Comparison of ENCODE assay signal across 17 cellular contexts in genomic region chr10:101379663-101380352, GRCh38. TPM values are rescaled to one million over a fixed set of nuclear protein-coding genes. Genes with fewer than 3 reads are reported as not detected.
DNase-seq lines count a peak whose midpoint lies in the region; ATAC-seq and TF ChIP-seq lines count a peak whose summit lies in the region.
"Had no signal": no experiment of that assay in that cellular context is flagged by ENCODE, and none has a peak within 500 bp of the region (broad histone marks: within the 10 kb centered on the region; RNA-seq: fewer than 3 reads in every experiment).

No MANE protein-coding gene starts in this region.

- H3K27me3 Mint-ChIP-seq in immature natural killer cell (ENCODE audit: low read depth in 3 of 3) = no peaks in the 10 kb centered on the region

- H3K27me3 ChIP-seq in PC-9 (ENCODE audit: insufficient read depth, low read depth) (no peaks in the 10 kb centered on the region), trophoblast cell (ENCODE audit: insufficient read depth, low read length) (no peaks in the 10 kb centered on the region)
- H3K27me3 ChIP-seq: BLaER1 treated with 17β-estradiol and CSF1 and Interleukin-3, amounts not matched to agents 10 nM and 100 nM had no signal

- H4K12ac ChIP-seq in trophoblast cell (ENCODE audit: low read depth, low read length) = no peak overlapping the region

- H4K20me1 ChIP-seq in PC-9 (ENCODE audit: insufficient read depth) = no peaks in the 10 kb centered on the region; the same call in 1 of the 2 replicates

- H3K79me2 ChIP-seq in PC-9 (ENCODE audit: low read depth) = no peaks in the 10 kb centered on the region
- no peaks in the 10 kb centered on the region for H3K79me2 ChIP-seq in trophoblast cell (ENCODE audit: control insufficient read depth, insufficient read depth, low read length, poor library complexity)

- no peak overlapping the region for H3K4me3 Mint-ChIP-seq in immature natural killer cell
- H3K4me3 Mint-ChIP-seq: CD8-positive, alpha-beta memory T cell had no signal

- no peak overlapping the region for H3K18ac ChIP-seq in trophoblast cell (ENCODE audit: low read length)

- CTCF ChIA-PET in HEK293 (lab: Yijun Ruan, JAX) = interaction anchor here (0.9 to 1.3 kb wide), 3 partner anchors 23 to 92 kb away, joined by 3 to 4 read pairs (median 3); no protein-coding TSS in a partner anchor
- CTCF ChIA-PET in PC-9 (lab: Charles Lee) = interaction anchor here (0.5 kb wide), 1 partner anchor 87 kb away, joined by 3 read pairs; no protein-coding TSS in a partner anchor

- H3K4me2 ChIP-seq in PC-9 (peak overlapping the region; percentile 13; the same call in 1 of the 2 replicates), trophoblast cell (ENCODE audit: low read length) (no peak overlapping the region)
- H3K4me2 ChIP-seq: BLaER1 treated with 17β-estradiol and CSF1 and Interleukin-3, amounts not matched to agents 10 nM and 100 nM had no signal

- H3F3A ChIP-seq in PC-9 (ENCODE audit: insufficient read depth, low read depth) = no peaks in the 10 kb centered on the region

- no peak overlapping the region for H4K8ac ChIP-seq in trophoblast cell (ENCODE audit: low read depth, low read length)

- H2BK5ac ChIP-seq in trophoblast cell (ENCODE audit: low read depth, low read length, poor library complexity) = no peak overlapping the region

- H3K79me1 ChIP-seq in trophoblast cell (ENCODE audit: low read length) = no peaks in the 10 kb centered on the region

- no peaks in the 10 kb centered on the region for H3K9me3 Mint-ChIP-seq in immature natural killer cell
- H3K9me3 Mint-ChIP-seq: CD8-positive, alpha-beta memory T cell had no signal

- no peak overlapping the region for H3K4me3 ChIP-seq in HEK293 (ENCODE audit: low read depth, low read length)
- no peak overlapping the region for H3K4me3 ChIP-seq in PC-9
- no peak overlapping the region for H3K4me3 ChIP-seq in trophoblast cell (ENCODE audit: low read depth, low read length)
- H3K4me3 ChIP-seq: BLaER1 treated with 17β-estradiol and CSF1 and Interleukin-3, amounts not matched to agents 10 nM and 100 nM had no signal

- TF ChIP-seq CTCF in HEK293 (tag by site-specific recombination; IDR thresholded peaks at IDR 0.05) = no peak
- TF ChIP-seq CTCF in PC-9 (conservative IDR thresholded peaks at IDR 0.05) = no peak

- H3K9me2 ChIP-seq in PC-9 (ENCODE audit: insufficient read depth) = no peaks in the 10 kb centered on the region

- no peak overlapping the region for H2AFZ ChIP-seq in PC-9
- no peak overlapping the region for H2AFZ ChIP-seq in trophoblast cell (ENCODE audit: insufficient read depth, low read length, poor library complexity)

- no peak overlapping the region for H3K14ac ChIP-seq in trophoblast cell (ENCODE audit: low read length)

- POLR2A ChIA-PET in HEK293 (lab: Yijun Ruan, JAX) (interaction anchor here (0.6 kb wide), 1 partner anchor 974 kb away, joined by 3 read pairs; no protein-coding TSS in a partner anchor), PC-9 (lab: Charles Lee; ENCODE audit: unreplicated experiment) (no interaction called here)

- no peak overlapping the region for H2BK12ac ChIP-seq in trophoblast cell (ENCODE audit: low read length)

- H3K4ac ChIP-seq in trophoblast cell (ENCODE audit: low read depth, low read length) = no peak overlapping the region

- DNase-seq in PC-9 = peak in 1 of 2 experiments; percentile 58
- peak; percentile 51 for DNase-seq in epithelial cell of prostate (ENCODE audit: low read depth, low spot score)
- DNase-seq in trophoblast cell = peak; percentile 11 to 83
- no peak for DNase-seq in immature natural killer cell
- DNase-seq in DMS79 (lab: John Stamatoyannopoulos, UW) = no peak
- DNase-seq: CD8-positive, alpha-beta memory T cell; DMS53; KBM-7; NCI-H1048; NCI-H2081; NCI-H2171 treated with DMSO at 0.1 percent for 48 hours; NCI-H446; NK-92 treated with Interleukin-12 subunit alpha and Interleukin-12 subunit beta, amount 100 ng/mL, for 24 hours; SHP77 treated with DMSO at 0.1 percent for 48 hours had no signal

- no peak overlapping the region for H3K9ac ChIP-seq in trophoblast cell (ENCODE audit: low read length)
- H3K9ac ChIP-seq: BLaER1 treated with 17β-estradiol and CSF1 and Interleukin-3, amounts not matched to agents 10 nM and 100 nM had no signal

- no peak for ATAC-seq in GM21737 (IDR thresholded peaks at IDR 0.05; ENCODE audit: unreplicated experiment)

- BruUV-seq in PC-9 (replicated peaks; lab: Mats Ljungman, UMichigan) = no TSS peak

- peaks cover 14 to 46% of the 10 kb centered on the region in 2 donors for H3K4me1 Mint-ChIP-seq in immature natural killer cell

- no peak overlapping the region for H4K91ac ChIP-seq in trophoblast cell (ENCODE audit: low read depth, low read length)

- H3K36me3 Mint-ChIP-seq in immature natural killer cell = peaks cover 0 to 4% (median 0%) of the 10 kb centered on the region in 3 donors

- H3K27ac ChIP-seq in HEK293 (ENCODE audit: extremely low read depth, low read depth, low read length) = no peak overlapping the region
- peak overlapping the region; percentile 68 for H3K27ac ChIP-seq in PC-9
- peak overlapping the region; percentile 88 for H3K27ac ChIP-seq in epithelial cell of prostate
- H3K27ac ChIP-seq in trophoblast cell (ENCODE audit: low read depth, low read length) = no peak overlapping the region
- H3K27ac ChIP-seq: BLaER1 treated with 17β-estradiol and CSF1 and Interleukin-3, amounts not matched to agents 10 nM and 100 nM had no signal

- WGBS in trophoblast cell (ENCODE audit: extremely low coverage, insufficient coverage, insufficient read length) = no CpG with 5 or more reads among the region's 5 CpGs

- no peak overlapping the region for H3K23ac ChIP-seq in trophoblast cell (ENCODE audit: low read length)

- no peak overlapping the region for H2BK120ac ChIP-seq in trophoblast cell (ENCODE audit: insufficient read depth, low read length, poor library complexity)

- H3K27ac Mint-ChIP-seq in immature natural killer cell = no peak overlapping the region

- H3K9me3 ChIP-seq in HEK293 (ENCODE audit: control insufficient read depth, insufficient read depth, low read depth, low read length) = no peaks in the 10 kb centered on the region
- H3K9me3 ChIP-seq in PC-9 (ENCODE audit: insufficient read depth, low read depth) = no peaks in the 10 kb centered on the region
- H3K9me3 ChIP-seq in trophoblast cell (ENCODE audit: insufficient read depth, low read depth, low read length) = no peaks in the 10 kb centered on the region
- H3K9me3 ChIP-seq: BLaER1 treated with 17β-estradiol and CSF1 and Interleukin-3, amounts not matched to agents 10 nM and 100 nM had no signal

- H2AK5ac ChIP-seq in trophoblast cell (ENCODE audit: low read length) = no peak overlapping the region

- H3K4me1 ChIP-seq in HEK293 (ENCODE audit: control insufficient read depth, insufficient read depth, low read length) = peaks cover 16% of the 10 kb centered on the region
- H3K4me1 ChIP-seq in PC-9 (replicated peaks; ENCODE audit: insufficient read depth) = peaks cover 13% of the 10 kb centered on the region
- no peaks in the 10 kb centered on the region for H3K4me1 ChIP-seq in trophoblast cell (ENCODE audit: control insufficient read depth in 1 of 2, insufficient read depth in 2 of 2, low read length in 2 of 2)

- H3K36me3 ChIP-seq in HEK293 (ENCODE audit: control insufficient read depth in 2 of 2, insufficient read depth in 1 of 2, low read length in 2 of 2) (no peaks in the 10 kb centered on the region), PC-9 (ENCODE audit: low read depth) (no peaks in the 10 kb centered on the region), trophoblast cell (ENCODE audit: control insufficient read depth in 1 of 2, insufficient read depth in 2 of 2, low read length in 2 of 2) (no peaks in the 10 kb centered on the region)

- intact Hi-C loops in PC-9 (cut with micrococcal nuclease; ENCODE audit: unreplicated experiment) = no loop called here

TF ChIP-seq in HEK293, 187 proteins besides CTCF, POLR2A, EP300 and RAD21 (continues in another document):
- 0 out of 2 replicates have a peak, but pooled peaks have one; percentile 25 for TF ChIP-seq FEZF1 (tag by site-specific recombination; IDR thresholded peaks at IDR 0.05)
- TF ChIP-seq ATF2 (tag by site-specific recombination; IDR thresholded peaks at IDR 0.05; ENCODE audit: low read depth) = no peak
- TF ChIP-seq PRDM6 (tag by site-specific recombination; IDR thresholded peaks at IDR 0.05) = peak; percentile 84
- TF ChIP-seq ZNF433 (tag by site-specific recombination; IDR thresholded peaks at IDR 0.05; ENCODE audit: low read depth) = no peak

RNA-seq across cellular contexts. Expression of gene BTRC, which starts 25.8 kb away (rescaled TPM):
- 14.1 and 15.6 TPM in 2 replicates for total RNA-seq in PC-9 (2021)
- 6.8 and 7.6 TPM in 2 replicates for polyA plus RNA-seq in trophoblast cell (2013)
- polyA plus RNA-seq in immature natural killer cell = 1 to 10 TPM; 3.7 to 9.0 (median 7.4) TPM

Comparison
In these comparisons a context has a peak if more than half of its experiments do, and no peak if none do; other contexts are left out.
1. H3K27ac ChIP-seq: peak in PC-9 (single experiment) and epithelial cell of prostate (single experiment); none in HEK293 (single experiment) and trophoblast cell (single experiment).
2. DNase-seq: peak in epithelial cell of prostate (single experiment) and trophoblast cell (2 of 2); none in immature natural killer cell (0 of 3) and DMS79 (single experiment).